5 cellular contexts compared by ENCODE assay signal in the genomic region with DNA sequence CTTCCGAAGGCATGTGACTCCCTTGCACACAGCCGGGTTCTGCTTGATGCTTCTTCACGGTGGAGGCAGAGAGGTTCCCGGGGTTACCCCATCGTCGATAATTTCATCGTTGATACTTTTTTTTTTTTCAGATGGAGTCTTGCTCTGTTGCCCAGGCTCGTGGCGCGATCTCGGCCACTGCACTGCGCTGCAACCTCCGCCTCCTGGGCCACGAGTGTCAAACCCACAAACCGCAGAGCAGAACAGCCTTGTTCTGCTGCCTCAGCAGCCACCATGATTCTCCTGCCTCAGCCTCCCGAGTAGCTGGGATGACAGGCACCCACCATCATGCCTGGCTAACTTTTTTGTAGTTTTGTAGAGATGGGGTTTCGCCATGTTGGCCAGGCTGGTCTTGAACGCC. TPM values are rescaled to one million over a fixed set of nuclear protein-coding genes. Genes with fewer than 3 reads are reported as not detected.
"Had no signal": no experiment of that assay in that cellular context is flagged by ENCODE, and none has a peak within 500 bp of the region (broad histone marks: within the 10 kb centered on the region; RNA-seq: fewer than 3 reads in every experiment).

No MANE protein-coding gene starts in this region.

RNA-seq across cellular contexts. Expression of a gene that starts 20.1 kb away (rescaled TPM):
- polyA plus RNA-seq: GM23248 had no signal

RNA-seq across cellular contexts. Expression of a gene that starts 41.0 kb away (rescaled TPM):
- total RNA-seq: GM23248, H4, HFFc6, HT1080 had no signal
- polyA plus RNA-seq: GM23248, IgD-negative memory B cell had no signal
